In genomic region chr6:125188037-125188436, GRCh38 we compare ENCODE assay signal across 20 cellular contexts. TPM values are rescaled to one million over a fixed set of nuclear protein-coding genes. Genes with fewer than 3 reads are reported as not detected.
A peak's percentile ranks its signal among the peaks of the same experiment; 100 is the strongest.
DNase-seq lines count a peak whose midpoint lies in the region; ATAC-seq, FAIRE-seq and TF ChIP-seq lines count a peak whose summit lies in the region.
"Had no signal": no experiment of that assay in that cellular context is flagged by ENCODE, and none has a peak within 500 bp of the region (broad histone marks: within the 10 kb centered on the region; RNA-seq: fewer than 3 reads in every experiment).

No MANE protein-coding gene starts in this region.

- TF ChIP-seq EP300 in HepG2 (IDR thresholded peaks at IDR 0.05; ENCODE audit: low read depth in 2 of 2, low read length in 2 of 2) (no peak), HepG2 (CRISPR knock-in tag; IDR thresholded peaks at IDR 0.05; ENCODE audit: borderline replicate concordance) (no peak), K562 (IDR thresholded peaks at IDR 0.05; ENCODE audit: low read length) (peak; percentile 46; the same call in 1 of the 2 replicates)

- H3K9ac ChIP-seq in HepG2 (ENCODE audit: insufficient read depth, low read depth, low read length) (no peak overlapping the region), K562 (ENCODE audit: insufficient read depth in 1 of 2, low read depth in 2 of 2, low read length in 2 of 2) (peak overlapping the region in 1 of 2 experiments; percentile 23; a peak in 1 of 4 replicates)

- H3K79me2 ChIP-seq in HepG2 (ENCODE audit: insufficient read depth, low read length): no peaks in the 10 kb centered on the region
- no peaks in the 10 kb centered on the region for H3K79me2 ChIP-seq in K562 (ENCODE audit: control insufficient read depth, insufficient read depth, low read length)

- TF ChIP-seq CTCF in HepG2 (CRISPR knock-in tag; IDR thresholded peaks at IDR 0.05): no peak
- TF ChIP-seq CTCF in right lobe of liver (IDR thresholded peaks at IDR 0.05): no peak
- TF ChIP-seq CTCF in K562 (IDR thresholded peaks at IDR 0.05 in 2 of 3, conservative IDR thresholded peaks at IDR 0.05 in 1 of 3; ENCODE audit: insufficient read depth in 2 of 3, low read depth in 1 of 3, low read length in 3 of 3): no peak
- TF ChIP-seq CTCF in tibial artery (IDR thresholded peaks at IDR 0.05): no peak
- TF ChIP-seq CTCF in GM10266 (IDR thresholded peaks at IDR 0.05; ENCODE audit: control insufficient read depth, insufficient read depth, low read depth, missing control alignments): no peak
- no peak for TF ChIP-seq CTCF in progenitor cell of endocrine pancreas (IDR thresholded peaks at IDR 0.05; ENCODE audit: unreplicated experiment)

- no peaks in the 10 kb centered on the region for H3K4me1 ChIP-seq in HepG2 (ENCODE audit: insufficient read depth, low read length)
- H3K4me1 ChIP-seq in right lobe of liver: peaks cover 0 to 3% (median 0%) of the 10 kb centered on the region in 4 donors
- H3K4me1 ChIP-seq in K562 (replicated peaks in 1 of 2; ENCODE audit: control insufficient read depth in 2 of 2, insufficient read depth in 2 of 2, low read length in 2 of 2): peaks cover 5 to 41% of the 10 kb centered on the region in 2 experiments; a peak in 4 of 5 replicates
- H3K4me1 ChIP-seq in tibial artery: peaks cover 0 to 59% (median 29%) of the 10 kb centered on the region in 4 donors

- TF ChIP-seq POLR2A in HepG2 (IDR thresholded peaks at IDR 0.05; ENCODE audit: insufficient read depth in 1 of 2, low read depth in 2 of 2, low read length in 2 of 2): no peak
- no peak for TF ChIP-seq POLR2A in right lobe of liver (IDR thresholded peaks at IDR 0.05)
- no peak for TF ChIP-seq POLR2A in K562 (conservative IDR thresholded peaks at IDR 0.05)

- H3K27ac ChIP-seq in HepG2 (ENCODE audit: extremely low read length, insufficient read depth, low read length) (no peak overlapping the region), right lobe of liver (no peak overlapping the region), K562 (ENCODE audit: extremely low read depth, low read depth, low read length) (peak overlapping the region; percentile 23; the same call in 1 of the 3 replicates), tibial artery (peak overlapping the region; percentile 57 to 64)
- H3K27ac ChIP-seq: foreskin keratinocyte had no signal

- FAIRE-seq in HepG2 (lab: Jason Lieb, UNC) (no peak), K562 (lab: Jason Lieb, UNC) (peak; percentile 66)
- FAIRE-seq: A204.1, urothelium cell line had no signal

- no peak for ATAC-seq in HepG2
- ATAC-seq in right lobe of liver: no peak
- peak; percentile 24 for ATAC-seq in K562
- ATAC-seq: CD8-positive, alpha-beta T cell; foreskin keratinocyte; stimulated activated naive CD8-positive, alpha-beta T cell treated with anti-CD3 and anti-CD28 coated beads, Interleukin-15, amount 100 ng/mL, for 72 hours had no signal

- 0% methylated on average over 2 of the region's 2 CpGs for WGBS in HepG2 (ENCODE audit: low lambda C conversion rate)
- 83% methylated on average over 2 of the region's 2 CpGs for WGBS in right lobe of liver (ENCODE audit: insufficient coverage, low coverage, low lambda C conversion rate, missing lambda C conversion rate)
- 25% methylated on average over 2 of the region's 2 CpGs for WGBS in K562 (ENCODE audit: insufficient coverage, low coverage, missing lambda C conversion rate)

- no peak for TF ChIP-seq RAD21 in HepG2 (CRISPR knock-in tag; IDR thresholded peaks at IDR 0.05)
- TF ChIP-seq RAD21 in K562 (CRISPR knock-in tag; conservative IDR thresholded peaks at IDR 0.05 in 1 of 2, IDR thresholded peaks at IDR 0.05 in 1 of 2): no peak

- no peaks in the 10 kb centered on the region for H3K36me3 ChIP-seq in HepG2 (replicated peaks in 1 of 2; ENCODE audit: control insufficient read depth in 1 of 2, insufficient read depth in 2 of 2, low read length in 2 of 2)
- no peaks in the 10 kb centered on the region for H3K36me3 ChIP-seq in right lobe of liver
- H3K36me3 ChIP-seq in K562 (ENCODE audit: control insufficient read depth, insufficient read depth, low read length): no peaks in the 10 kb centered on the region
- no peaks in the 10 kb centered on the region for H3K36me3 ChIP-seq in tibial artery
- H3K36me3 ChIP-seq: ascending aorta, MG63 had no signal

- H3K9me3 ChIP-seq in HepG2 (ENCODE audit: low read length): no peaks in the 10 kb centered on the region
- no peaks in the 10 kb centered on the region for H3K9me3 ChIP-seq in right lobe of liver
- H3K9me3 ChIP-seq in K562 (replicated peaks; ENCODE audit: control insufficient read depth, insufficient read depth, low read depth, low read length): no peaks in the 10 kb centered on the region
- no peaks in the 10 kb centered on the region for H3K9me3 ChIP-seq in tibial artery
- H3K9me3 ChIP-seq: ascending aorta, MG63 had no signal

- no peak for DNase-seq in HepG2 (ENCODE audit: low spot score)
- no peak for DNase-seq in right lobe of liver
- DNase-seq in K562 (ENCODE audit: extremely low read depth in 1 of 4, low spot score in 3 of 4): peak in 2 of 4 experiments; percentile 23 to 53
- peak; percentile 80 for DNase-seq in iris pigment epithelial cell (ENCODE audit: low read depth)
- DNase-seq in tibial artery: no peak
- DNase-seq in GM10266 (ENCODE audit: extremely low spot score): no peak
- DNase-seq in progenitor cell of endocrine pancreas (ENCODE audit: low spot score, unreplicated experiment): no peak
- DNase-seq in SHP77 (lab: John Stamatoyannopoulos, UW): no peak
- DNase-seq: activated CD4-positive, CD25-positive, alpha-beta regulatory T cell treated with anti-CD3 and anti-CD28 coated beads, Interleukin-2, amount 50 U/mL, for 72 hours; activated gamma-delta T cell treated with Interleukin-2 at 50 U/mL for 16 hours; CD8-positive, alpha-beta T cell; effector CD8-positive, alpha-beta T cell; foreskin keratinocyte; MG63; naive B cell; stimulated activated naive CD8-positive, alpha-beta T cell treated with anti-CD3 and anti-CD28 coated beads, Interleukin-15, amount 100 ng/mL, for 72 hours; T-helper 9 cell had no signal

- H3K9me1 ChIP-seq in K562 (ENCODE audit: control insufficient read depth, insufficient read depth, low read length): no peaks in the 10 kb centered on the region

- H3K4me2 ChIP-seq in HepG2 (ENCODE audit: low read depth, low read length) (no peak overlapping the region), K562 (ENCODE audit: insufficient read depth, low read length) (peak overlapping the region; percentile 13; the same call in 1 of the 2 replicates)

- no TSS peak for BruUV-seq in HepG2 (replicated peaks; lab: Mats Ljungman, UMichigan)
- no TSS peak for BruUV-seq in K562 (replicated peaks; lab: Mats Ljungman, UMichigan)

- no peaks in the 10 kb centered on the region for H4K20me1 ChIP-seq in HepG2 (ENCODE audit: insufficient read depth, low read length)
- H4K20me1 ChIP-seq in K562 (replicated peaks; ENCODE audit: control insufficient read depth, insufficient read depth, low read length): no peaks in the 10 kb centered on the region

- in situ Hi-C loops in HepG2 (cut with HindIII; ENCODE audit: extremely low pct_ligation_motif_present, low pct_unique_long_range_greater_than_20kb) (no loop called here), K562 (cut with MboI) (no loop called here)

- POLR2A ChIA-PET in HepG2 (lab: Yijun Ruan, JAX): no interaction called here
- POLR2A ChIA-PET in K562 (lab: Yijun Ruan, JAX): interaction anchor here (1.5 to 2.2 kb wide), 4 partner anchors 10 to 19 kb away, joined by 3 to 11 read pairs (median 9); no protein-coding TSS in a partner anchor

- no peak overlapping the region for H3K27ac Mint-ChIP-seq in progenitor cell of endocrine pancreas
- H3K27ac Mint-ChIP-seq: CD8-positive, alpha-beta T cell; naive B cell; stimulated activated naive CD8-positive, alpha-beta T cell treated with anti-CD3 and anti-CD28 coated beads, Interleukin-15, amount 100 ng/mL, for 72 hours had no signal

- no peaks in the 10 kb centered on the region for H3K27me3 ChIP-seq in HepG2 (ENCODE audit: control insufficient read depth in 1 of 2, insufficient read depth in 2 of 2, low read length in 2 of 2)
- H3K27me3 ChIP-seq in right lobe of liver: no peaks in the 10 kb centered on the region
- H3K27me3 ChIP-seq in K562 (ENCODE audit: control insufficient read depth in 2 of 2, insufficient read depth in 2 of 2, low read length in 2 of 2): no peaks in the 10 kb centered on the region
- H3K27me3 ChIP-seq in tibial artery: no peaks in the 10 kb centered on the region
- H3K27me3 ChIP-seq: ascending aorta, foreskin keratinocyte, MG63 had no signal

- H2AFZ ChIP-seq in HepG2 (ENCODE audit: low read length) (no peak overlapping the region), K562 (ENCODE audit: low read depth, low read length) (no peak overlapping the region)

- no peaks in the 10 kb centered on the region for H3K36me3 Mint-ChIP-seq in progenitor cell of endocrine pancreas (ENCODE audit: insufficient read depth)
- H3K36me3 Mint-ChIP-seq: CD8-positive, alpha-beta T cell; naive B cell had no signal

- intact Hi-C loops in HepG2 (cut with micrococcal nuclease; ENCODE audit: unreplicated experiment) (no loop called here), right lobe of liver (cut with DNase I) (no loop called here), K562 (cut with micrococcal nuclease) (no loop called here), tibial artery (cut with DNase I; ENCODE audit: low total_unique reads) (no loop called here)

- peaks cover 3% of the 10 kb centered on the region for H3K4me1 Mint-ChIP-seq in progenitor cell of endocrine pancreas (ENCODE audit: low read depth)
- H3K4me1 Mint-ChIP-seq: naive B cell; stimulated activated naive CD8-positive, alpha-beta T cell treated with anti-CD3 and anti-CD28 coated beads, Interleukin-15, amount 100 ng/mL, for 72 hours had no signal

- no peak overlapping the region for H3K4me3 Mint-ChIP-seq in progenitor cell of endocrine pancreas (ENCODE audit: low read depth)
- H3K4me3 Mint-ChIP-seq: CD8-positive, alpha-beta T cell; naive B cell; stimulated activated naive CD8-positive, alpha-beta T cell treated with anti-CD3 and anti-CD28 coated beads, Interleukin-15, amount 100 ng/mL, for 72 hours had no signal

- CTCF ChIA-PET in HepG2 (lab: Yijun Ruan, JAX; ENCODE audit: low intra/inter-chr PET ratio, low total read pairs): no interaction called here
- CTCF ChIA-PET in K562 (lab: Yijun Ruan, JAX; ENCODE audit: low intra/inter-chr PET ratio): interaction anchor here (0.7 kb wide), 1 partner anchor 1388 kb away, joined by 3 read pairs; no protein-coding TSS in a partner anchor

- no peaks in the 10 kb centered on the region for H3K27me3 Mint-ChIP-seq in progenitor cell of endocrine pancreas

- H3K4me3 ChIP-seq in HepG2 (replicated peaks in 1 of 3; ENCODE audit: insufficient read depth in 1 of 3, low read depth in 2 of 3, low read length in 3 of 3): no peak overlapping the region
- H3K4me3 ChIP-seq in right lobe of liver: no peak overlapping the region
- H3K4me3 ChIP-seq in K562: no peak overlapping the region
- no peak overlapping the region for H3K4me3 ChIP-seq in tibial artery
- H3K4me3 ChIP-seq: ascending aorta, MG63 had no signal

- H3K9me3 Mint-ChIP-seq in progenitor cell of endocrine pancreas (ENCODE audit: low read depth): no peaks in the 10 kb centered on the region
- H3K9me3 Mint-ChIP-seq: CD8-positive, alpha-beta T cell; naive B cell; stimulated activated naive CD8-positive, alpha-beta T cell treated with anti-CD3 and anti-CD28 coated beads, Interleukin-15, amount 100 ng/mL, for 72 hours had no signal

RNA-seq across cellular contexts. Expression of gene TPD52L1, which starts 34.5 kb away (rescaled TPM):
- total RNA-seq in HepG2 (2016; rRNA removed; fragmentation: Illumina TruSeq; extraction: Trizol): 0.49 and 0.67 TPM in 2 replicates
- 0.35 TPM in 1 of 2 replicates, not detected in the other for total RNA-seq in HepG2 (2016; cell fraction: cytosol; rRNA removed; fragmentation: Illumina TruSeq; extraction: Trizol; ENCODE audit: low read depth)
- total RNA-seq in HepG2 (2016; cell fraction: insoluble cytoplasmic fraction; rRNA removed; fragmentation: Illumina TruSeq; extraction: Trizol): 0.30 and 0.31 TPM in 2 replicates
- 0.25 and 0.45 TPM in 2 replicates for total RNA-seq in HepG2 (2016; cell fraction: membrane; rRNA removed; fragmentation: Illumina TruSeq; extraction: Trizol)
- 0.38 TPM in 1 of 2 replicates, not detected in the other for total RNA-seq in HepG2 (2016; cell fraction: nucleus; rRNA removed; fragmentation: Illumina TruSeq; extraction: Trizol)
- polyA plus RNA-seq in HepG2 (2011; rRNA removed): 0.47 and 0.53 TPM in 2 replicates
- 0.40 and 0.47 TPM in 2 replicates for polyA plus RNA-seq in HepG2 (2011; cell fraction: cytosol; rRNA removed)
- 0.21 TPM in 1 of 2 replicates, not detected in the other for polyA plus RNA-seq in HepG2 (2011; cell fraction: nucleus; rRNA removed)
- polyA plus RNA-seq in HepG2 (2012): 0.15 and 0.44 TPM in 2 replicates
- polyA plus RNA-seq in HepG2 (2016; cell fraction: cytosol; fragmentation: Illumina TruSeq; extraction: Trizol; ENCODE audit: low read depth): 0.35 and 0.50 TPM in 2 replicates
- 0.70 and 1.2 TPM in 2 replicates for polyA plus RNA-seq in HepG2 (2016; cell fraction: insoluble cytoplasmic fraction; fragmentation: Illumina TruSeq; extraction: Trizol; ENCODE audit: low read depth)
- polyA plus RNA-seq in HepG2 (2016; cell fraction: membrane; fragmentation: Illumina TruSeq; extraction: Trizol; ENCODE audit: low read depth): 0.61 and 0.80 TPM in 2 replicates
- polyA plus RNA-seq in HepG2 (2016; cell fraction: nucleus; fragmentation: Illumina TruSeq; extraction: Trizol; ENCODE audit: insufficient read depth, low read depth): 0.41 TPM in 1 of 2 replicates, not detected in the other
- polyA minus RNA-seq in HepG2 (2011; rRNA and poly(A)+ RNA removed; ENCODE audit: low replicate concordance): 0.88 and 7.0 TPM in 2 replicates
- polyA minus RNA-seq in HepG2 (2011; cell fraction: cytosol; rRNA and poly(A)+ RNA removed): not detected in 2 replicates
- 0.25 TPM in 1 of 2 replicates, not detected in the other for polyA minus RNA-seq in HepG2 (2011; cell fraction: nucleus; rRNA and poly(A)+ RNA removed)
- total RNA-seq in right lobe of liver: 100 to 1,000 TPM in 2 of 6 experiments, 10 to 100 TPM in 4; 36.8 to 119 (median 47.7) TPM
- 22.0 and 54.6 TPM in 2 replicates for total RNA-seq in K562 (2011; cell fraction: chromatin; rRNA removed; ENCODE audit: low replicate concordance)
- total RNA-seq in K562 (2011; cell fraction: nucleolus; rRNA removed): 15.3 and 21.8 TPM in 2 replicates
- 31.1 and 46.6 TPM in 2 replicates for total RNA-seq in K562 (2011; cell fraction: nucleoplasm; rRNA removed)
- 122 and 126 TPM in 2 replicates for total RNA-seq in K562 (2014; rRNA removed)
- total RNA-seq in K562 (2014; rRNA removed; fragmentation: Illumina TruSeq; extraction: Trizol): 70.2 and 71.7 TPM in 2 replicates
- 56.3 and 61.5 TPM in 2 replicates for total RNA-seq in K562 (2015; rRNA removed; fragmentation: Illumina TruSeq; extraction: Trizol)
- total RNA-seq in K562 (2021): 74.0 and 75.7 TPM in 2 replicates
- polyA plus RNA-seq in K562 (2011; rRNA removed): 124 TPM in 2 replicates
- polyA plus RNA-seq in K562 (2011; cell fraction: cytosol; rRNA removed): 102 and 124 TPM in 2 replicates
- 44.4 and 63.0 TPM in 2 replicates for polyA plus RNA-seq in K562 (2011; cell fraction: nucleus; rRNA removed)
- 55.0 and 126 TPM in 2 replicates for polyA plus RNA-seq in K562 (2012)
- polyA plus RNA-seq in K562 (2014; fragmentation: Illumina TruSeq; extraction: Trizol): 97.4 and 103 TPM in 2 replicates
- polyA plus RNA-seq in K562 (2014; fragmentation: Nextera tagmentation; extraction: Ambion mirVana): 10 to 100 TPM; 12.9 to 17.1 TPM
- 148 and 149 TPM in 2 replicates for polyA plus RNA-seq in K562 (2014; rRNA removed)
- polyA minus RNA-seq in K562 (2011; rRNA and poly(A)+ RNA removed): 92.2 and 93.3 TPM in 2 replicates
- polyA minus RNA-seq in K562 (2011; cell fraction: cytosol; rRNA and poly(A)+ RNA removed): 28.4 and 31.1 TPM in 2 replicates
- 21.4 and 41.2 TPM in 2 replicates for polyA minus RNA-seq in K562 (2011; cell fraction: nucleus; rRNA and poly(A)+ RNA removed)
- total RNA-seq in progenitor cell of endocrine pancreas: 33.8 and 39.6 TPM in 2 replicates
- total RNA-seq: CD8-positive, alpha-beta T cell had no signal

Comparison
In these comparisons a context has a peak if more than half of its experiments do, and no peak if none do; other contexts are left out.
1. RNA of gene TPD52L1, which starts 34.5 kb away (total RNA-seq): 15.3 to 126 TPM in K562, 36.8 to 119 TPM in right lobe of liver and 33.8 to 39.6 TPM in progenitor cell of endocrine pancreas; 0.25 to 0.67 TPM in HepG2; every median in the first group is over 4 times any median in the second.
2. H3K27ac ChIP-seq: peak in K562 (single experiment) and tibial artery (2 of 2); none in HepG2 (single experiment) and right lobe of liver (0 of 3).
3. Of the 241 proteins assayed by ChIP-seq in both HepG2 and K562: peak only in HepG2: none; only in K562: ATF7, CREM, EP300, FOSL1, JUND, PRDM10 and 3 more; in both: none; in neither: 228; mixed calls (peak in some experiments, not most) for 4.